24 cellular contexts compared by ENCODE assay signal in the genomic region with DNA sequence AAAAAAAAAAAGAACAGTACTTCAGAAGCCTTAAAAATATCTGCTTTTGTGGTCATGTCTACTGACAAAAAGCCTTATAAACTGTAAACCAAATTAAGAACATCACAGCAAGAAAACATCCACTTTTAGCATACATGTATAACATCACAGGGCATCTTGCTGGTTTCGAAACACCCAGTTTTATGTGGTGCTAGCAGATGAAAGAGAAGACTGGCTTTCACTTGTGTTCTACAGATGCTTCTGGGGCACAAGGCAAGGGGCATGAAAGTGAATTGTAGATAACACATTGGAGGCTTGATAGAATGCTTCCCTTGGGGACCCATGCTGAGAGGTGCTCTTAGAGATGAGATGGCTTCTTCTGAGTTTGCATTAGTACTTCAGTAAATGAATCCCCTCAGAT.
"Had no signal": no experiment of that assay in that cellular context is flagged by ENCODE, and none has a peak within 500 bp of the region (broad histone marks: within the 10 kb centered on the region; RNA-seq: fewer than 3 reads in every experiment).

No MANE protein-coding gene starts in this region.

- H3K27me3 ChIP-seq: brain microvascular endothelial cell had no signal

- ATAC-seq: activated CD4-positive, alpha-beta T cell treated with anti-CD3 and anti-CD28 coated beads for 36 hours; activated T-cell treated with anti-CD3 and anti-CD28 coated beads, Interleukin-2, amount 50 U/mL, for 4 hours; activated T-helper 17 cell treated with anti-CD3 and anti-CD28 coated beads, Interleukin-2, amount 50 U/mL, for 72 hours; esophagus mucosa had no signal

- DNase-seq: activated CD4-positive, alpha-beta memory T cell treated with anti-CD3 and anti-CD28 coated beads, Interleukin-2, amount 10 ng/mL, durations not matched to agents 7 days and 5 days; activated CD4-positive, alpha-beta T cell treated with anti-CD3 and anti-CD28 coated beads for 36 hours; activated CD4-positive, alpha-beta T cell treated with anti-CD3 and anti-CD28 coated beads, Interleukin-2, amount 10 ng/mL, durations not matched to agents 7 days and 5 days; activated CD4-positive, alpha-beta T cell treated with anti-CD3 and anti-CD28 coated beads, Interleukin-2, amount 50 U/mL, for 4 hours; activated CD4-positive, CD25-positive, alpha-beta regulatory T cell; activated CD4-positive, CD25-positive, alpha-beta regulatory T cell treated with anti-CD3 and anti-CD28 coated beads, Interleukin-2, amount 50 U/mL, for 72 hours; activated CD8-positive, alpha-beta memory T cell treated with anti-CD3 and anti-CD28 coated beads for 24 hours; activated effector memory CD4-positive, alpha-beta T cell treated with Interleukin-2 at 50 U/mL for 16 hours; activated gamma-delta T cell treated with Interleukin-2 at 50 U/mL for 16 hours; activated naive CD4-positive, alpha-beta T cell treated with anti-CD3 and anti-CD28 coated beads, Interleukin-2, amount 50 U/mL, for 16 hours; activated naive CD4-positive, alpha-beta T cell treated with Interleukin-2 at 50 U/mL for 16 hours; activated T-cell treated with anti-CD3 and anti-CD28 coated beads, Interleukin-2, amount 50 U/mL, for 4 hours; amniotic stem cell; anterior cingulate cortex; brain microvascular endothelial cell; dorsolateral prefrontal cortex; effector memory CD4-positive, alpha-beta T cell; endodermal cell; foreskin fibroblast; head of caudate nucleus; T-helper 2 cell had no signal

- H3K27ac ChIP-seq: brain microvascular endothelial cell, coronary artery, dorsolateral prefrontal cortex had no signal

- H3K4me3 ChIP-seq: coronary artery, dorsolateral prefrontal cortex had no signal

- H3K36me3 ChIP-seq: brain microvascular endothelial cell had no signal
